In the genomic region with DNA sequence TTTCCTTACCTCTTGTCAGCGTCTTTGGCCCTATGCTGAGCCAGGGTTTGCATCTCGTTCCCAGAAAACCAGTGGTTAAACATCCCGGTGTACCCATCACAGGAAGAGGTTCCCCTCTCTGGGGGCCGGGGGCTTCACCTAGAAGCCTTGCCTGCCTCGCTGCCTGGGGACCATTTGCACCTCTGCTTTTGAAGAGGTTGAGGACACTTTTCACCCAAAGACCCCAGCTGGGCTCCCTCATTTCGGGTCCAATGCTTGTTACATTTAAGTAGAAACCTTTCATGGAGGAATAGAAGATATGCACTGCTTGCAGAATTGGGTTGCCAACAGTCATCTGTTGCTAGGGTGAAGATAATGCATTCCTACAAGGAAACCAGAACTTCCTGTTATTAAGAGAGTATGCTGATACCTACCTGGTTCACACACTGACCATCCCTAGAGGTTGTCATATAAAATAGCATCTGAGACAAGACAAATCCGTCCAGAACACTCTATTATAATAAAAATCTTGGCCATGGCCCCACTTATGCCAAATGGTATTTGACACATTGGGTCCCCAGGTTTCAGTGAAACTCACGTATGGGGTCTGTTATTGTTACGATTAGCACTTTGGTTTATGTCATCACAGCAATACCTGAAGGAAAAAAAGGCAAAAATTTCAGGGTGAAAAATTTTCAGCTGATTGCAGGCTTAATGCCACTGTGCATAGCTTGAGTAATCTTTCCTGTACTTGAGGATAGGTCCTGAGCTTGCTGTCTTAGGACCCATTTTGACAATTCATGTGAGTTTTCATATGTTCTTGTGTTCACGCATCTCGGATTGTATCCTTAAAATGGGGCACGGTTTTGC, we compare ENCODE assay signal across 9 cellular contexts. TPM values are rescaled to one million over a fixed set of nuclear protein-coding genes. Genes with fewer than 3 reads are reported as not detected.
DNase-seq lines count a peak whose midpoint lies in the region; ATAC-seq, FAIRE-seq and TF ChIP-seq lines count a peak whose summit lies in the region.
"Had no signal": no experiment of that assay in that cellular context is flagged by ENCODE, and none has a peak within 500 bp of the region (broad histone marks: within the 10 kb centered on the region; RNA-seq: fewer than 3 reads in every experiment).

No MANE protein-coding gene starts in this region.

- H3K9ac ChIP-seq in HepG2 (ENCODE audit: insufficient read depth, low read depth, low read length), result no peak overlapping the region

- ATAC-seq in HepG2, result no peak; the same call in 2 of the 3 replicates
- no peak for ATAC-seq in right lobe of liver
- no peak for ATAC-seq in GM21528 (IDR thresholded peaks at IDR 0.05; ENCODE audit: low FRiP score, unreplicated experiment)

- H2AFZ ChIP-seq in HepG2 (ENCODE audit: low read length), result no peak overlapping the region

- H3K4me3 ChIP-seq in HepG2 (replicated peaks in 1 of 3; ENCODE audit: insufficient read depth in 1 of 3, low read depth in 2 of 3, low read length in 3 of 3), result 0 out of 6 replicates have a peak overlapping the region, but pooled peaks of 1 of the 3 experiments have one; percentile 59
- no peak overlapping the region for H3K4me3 ChIP-seq in right lobe of liver
- peak overlapping the region; percentile 53 for H3K4me3 ChIP-seq in astrocyte of the cerebellum (ENCODE audit: low read depth, low read length)
- H3K4me3 ChIP-seq in kidney epithelial cell (ENCODE audit: low read depth, low read length), result peak overlapping the region; percentile 72
- no peak overlapping the region for H3K4me3 ChIP-seq in small intestine (ENCODE audit: low read depth in 1 of 2, low read length in 2 of 2)

- H3K9me3 ChIP-seq in HepG2 (ENCODE audit: low read length) (no peaks in the 10 kb centered on the region), right lobe of liver (no peaks in the 10 kb centered on the region), small intestine (ENCODE audit: control insufficient read depth, low read depth) (no peaks in the 10 kb centered on the region)

- FAIRE-seq in HepG2 (lab: Jason Lieb, UNC), result no peak
- no peak for FAIRE-seq in small intestine (lab: Jason Lieb, UNC)

- H3K27me3 ChIP-seq in HepG2 (ENCODE audit: control insufficient read depth in 1 of 2, insufficient read depth in 2 of 2, low read length in 2 of 2) (peaks cover 4 to 45% of the 10 kb centered on the region in 2 experiments; a peak in 4 of 5 replicates), right lobe of liver (no peaks in the 10 kb centered on the region), kidney epithelial cell (ENCODE audit: control insufficient read depth, insufficient read depth, low read length) (no peaks in the 10 kb centered on the region), small intestine (ENCODE audit: control insufficient read depth in 2 of 2, insufficient read depth in 2 of 2, low read length in 2 of 2) (peaks cover 0 to 10% of the 10 kb centered on the region in 2 donors)

- TF ChIP-seq EP300 in HepG2 (IDR thresholded peaks at IDR 0.05; ENCODE audit: low read depth in 2 of 2, low read length in 2 of 2) (no peak), HepG2 (CRISPR knock-in tag; IDR thresholded peaks at IDR 0.05; ENCODE audit: borderline replicate concordance) (no peak)

- H3K4me1 ChIP-seq in HepG2 (ENCODE audit: insufficient read depth, low read length), result no peaks in the 10 kb centered on the region
- H3K4me1 ChIP-seq in right lobe of liver, result no peaks in the 10 kb centered on the region
- no peaks in the 10 kb centered on the region for H3K4me1 ChIP-seq in small intestine (ENCODE audit: control insufficient read depth in 2 of 2, insufficient read depth in 1 of 2, low read depth in 1 of 2, low read length in 1 of 2)

- TF ChIP-seq POLR2A in HepG2 (IDR thresholded peaks at IDR 0.05; ENCODE audit: insufficient read depth in 1 of 2, low read depth in 2 of 2, low read length in 2 of 2), result no peak
- TF ChIP-seq POLR2A in right lobe of liver (IDR thresholded peaks at IDR 0.05), result no peak

- H3K36me3 ChIP-seq in HepG2 (replicated peaks in 1 of 2; ENCODE audit: control insufficient read depth in 1 of 2, insufficient read depth in 2 of 2, low read length in 2 of 2) (no peaks in the 10 kb centered on the region), right lobe of liver (no peaks in the 10 kb centered on the region), kidney epithelial cell (ENCODE audit: control insufficient read depth, insufficient read depth, low read length) (no peaks in the 10 kb centered on the region), small intestine (ENCODE audit: control insufficient read depth in 2 of 2, insufficient read depth in 2 of 2, low read length in 2 of 2) (no peaks in the 10 kb centered on the region)

- no peaks in the 10 kb centered on the region for H3K79me2 ChIP-seq in HepG2 (ENCODE audit: insufficient read depth, low read length)

- H4K20me1 ChIP-seq in HepG2 (ENCODE audit: insufficient read depth, low read length), result no peaks in the 10 kb centered on the region

- intact Hi-C loops in HepG2 (cut with micrococcal nuclease; ENCODE audit: unreplicated experiment), result loop anchor here (5.0 kb wide), 1 partner anchor 108 kb away; a partner anchor contains a TSS
- intact Hi-C loops in right lobe of liver (cut with DNase I), result no loop called here

- no TSS peak for BruUV-seq in HepG2 (replicated peaks; lab: Mats Ljungman, UMichigan)

- CTCF ChIA-PET in HepG2 (lab: Yijun Ruan, JAX; ENCODE audit: low intra/inter-chr PET ratio, low total read pairs), result no interaction called here

- WGBS in HepG2 (ENCODE audit: low lambda C conversion rate), result 28% methylated on average over 12 of the region's 12 CpGs
- 36% methylated on average over 10 of the region's 12 CpGs for WGBS in right lobe of liver (ENCODE audit: insufficient coverage, low coverage, low lambda C conversion rate, missing lambda C conversion rate)
- WGBS in small intestine, 3 donors, result 63 to 64% (median 63%) methylated on average over 12 of the region's 12 CpGs

- H3K27ac ChIP-seq in HepG2 (ENCODE audit: extremely low read length, insufficient read depth, low read length) (no peak overlapping the region), right lobe of liver (no peak overlapping the region), small intestine (ENCODE audit: low read depth in 1 of 2, low read length in 1 of 2) (no peak overlapping the region)

- no peak for TF ChIP-seq RAD21 in HepG2 (CRISPR knock-in tag; IDR thresholded peaks at IDR 0.05)

- POLR2A ChIA-PET in HepG2 (lab: Yijun Ruan, JAX), result no interaction called here

- no peak for DNase-seq in HepG2 (ENCODE audit: low spot score)
- DNase-seq in right lobe of liver, result no peak
- peak; percentile 12 for DNase-seq in astrocyte of the cerebellum (ENCODE audit: low read depth)
- DNase-seq in kidney epithelial cell (ENCODE audit: low read depth), result no peak
- no peak for DNase-seq in small intestine
- no peak for DNase-seq in OCI-M1 (lab: John Stamatoyannopoulos, UW)
- no peak for DNase-seq in activated effector memory CD4-positive, alpha-beta T cell treated with anti-CD3 and anti-CD28 coated beads, Interleukin-2, amount 50 U/mL, for 16 hours
- DNase-seq: NCI-H524 treated with DMSO at 0.1 percent for 48 hours had no signal

- H3K4me2 ChIP-seq in HepG2 (ENCODE audit: low read depth, low read length), result no peak overlapping the region

- in situ Hi-C loops in HepG2 (cut with HindIII; ENCODE audit: extremely low pct_ligation_motif_present, low pct_unique_long_range_greater_than_20kb), result no loop called here
- in situ Hi-C loops in astrocyte of the cerebellum (cut with HindIII; ENCODE audit: low sequenced_read_pairs), result loop anchor here (10.0 kb wide), 1 partner anchor 630 kb away; no protein-coding TSS in a partner anchor

- no peak for TF ChIP-seq CTCF in HepG2 (CRISPR knock-in tag; IDR thresholded peaks at IDR 0.05)
- no peak for TF ChIP-seq CTCF in right lobe of liver (IDR thresholded peaks at IDR 0.05)
- no peak for TF ChIP-seq CTCF in astrocyte of the cerebellum (IDR thresholded peaks at IDR 0.05; ENCODE audit: low read depth, low read length, missing control alignments)
- TF ChIP-seq CTCF in kidney epithelial cell (IDR thresholded peaks at IDR 0.05; ENCODE audit: insufficient read depth, low read length, poor library complexity, severe bottlenecking), result no peak

TF ChIP-seq in HepG2, 621 proteins besides CTCF, POLR2A, EP300 and RAD21:
- TF ChIP-seq RFX5 (IDR thresholded peaks at IDR 0.05; ENCODE audit: low read depth, low read length) (peak; percentile 95), TBP (CRISPR knock-in tag; IDR thresholded peaks at IDR 0.05) (no peak)

RNA-seq across cellular contexts. Expression of a gene that starts 0.9 kb away (rescaled TPM):
- not detected in 2 replicates for total RNA-seq in HepG2 (2016; rRNA removed; fragmentation: Illumina TruSeq; extraction: Trizol)
- total RNA-seq in HepG2 (2016; cell fraction: cytosol; rRNA removed; fragmentation: Illumina TruSeq; extraction: Trizol; ENCODE audit: low read depth), result not detected in 2 replicates
- not detected in 2 replicates for total RNA-seq in HepG2 (2016; cell fraction: insoluble cytoplasmic fraction; rRNA removed; fragmentation: Illumina TruSeq; extraction: Trizol)
- not detected in 2 replicates for total RNA-seq in HepG2 (2016; cell fraction: membrane; rRNA removed; fragmentation: Illumina TruSeq; extraction: Trizol)
- not detected in 2 replicates for total RNA-seq in HepG2 (2016; cell fraction: nucleus; rRNA removed; fragmentation: Illumina TruSeq; extraction: Trizol)
- polyA plus RNA-seq in HepG2 (2011; rRNA removed), result not detected in 2 replicates
- polyA plus RNA-seq in HepG2 (2011; cell fraction: cytosol; rRNA removed), result not detected in 2 replicates
- not detected in 2 replicates for polyA plus RNA-seq in HepG2 (2011; cell fraction: nucleus; rRNA removed)
- polyA plus RNA-seq in HepG2 (2012), result not detected in 2 replicates
- not detected in 2 replicates for polyA plus RNA-seq in HepG2 (2016; cell fraction: cytosol; fragmentation: Illumina TruSeq; extraction: Trizol; ENCODE audit: low read depth)
- polyA plus RNA-seq in HepG2 (2016; cell fraction: insoluble cytoplasmic fraction; fragmentation: Illumina TruSeq; extraction: Trizol; ENCODE audit: low read depth), result not detected in 2 replicates
- polyA plus RNA-seq in HepG2 (2016; cell fraction: membrane; fragmentation: Illumina TruSeq; extraction: Trizol; ENCODE audit: low read depth), result not detected in 2 replicates
- polyA plus RNA-seq in HepG2 (2016; cell fraction: nucleus; fragmentation: Illumina TruSeq; extraction: Trizol; ENCODE audit: insufficient read depth, low read depth), result not detected in 2 replicates
- not detected in 2 replicates for polyA minus RNA-seq in HepG2 (2011; rRNA and poly(A)+ RNA removed; ENCODE audit: low replicate concordance)
- not detected in 2 replicates for polyA minus RNA-seq in HepG2 (2011; cell fraction: cytosol; rRNA and poly(A)+ RNA removed)
- not detected in 2 replicates for polyA minus RNA-seq in HepG2 (2011; cell fraction: nucleus; rRNA and poly(A)+ RNA removed)
- under 1 TPM in 1 of 6 experiments, not detected in 5; 0.06 TPM for total RNA-seq in right lobe of liver
- total RNA-seq in kidney epithelial cell, result 4.7 and 6.9 TPM in 2 replicates
- polyA plus RNA-seq in small intestine, result under 1 TPM in 1 of 3 donors, not detected in 2; 0.21 TPM

Comparison
In these comparisons a context has a peak if more than half of its experiments do, and no peak if none do; other contexts are left out.
1. H3K4me3 ChIP-seq: peak in astrocyte of the cerebellum (single experiment) and kidney epithelial cell (single experiment); none in right lobe of liver (0 of 3) and small intestine (0 of 2).